34 cellular contexts compared by ENCODE assay signal in genomic region chr16:72084445-72084844, GRCh38. TPM values are rescaled to one million over a fixed set of nuclear protein-coding genes. Genes with fewer than 3 reads are reported as not detected.
"Had no signal": no experiment of that assay in that cellular context is flagged by ENCODE, and none has a peak within 500 bp of the region (broad histone marks: within the 10 kb centered on the region; RNA-seq: fewer than 3 reads in every experiment).

No MANE protein-coding gene starts in this region.

- H3K27ac Mint-ChIP-seq: activated CD4-positive, alpha-beta memory T cell treated with anti-CD3 and anti-CD28 coated beads for 36 hours; activated CD4-positive, alpha-beta T cell treated with anti-CD3 and anti-CD28 coated beads for 36 hours; activated CD4-positive, alpha-beta T cell treated with anti-CD3 and anti-CD28 coated beads, Interleukin-2, amount 10 ng/mL, durations not matched to agents 24 days and 14 days; activated CD8-positive, alpha-beta memory T cell treated with anti-CD3 and anti-CD28 coated beads, Interleukin-2, amount 10 ng/mL, durations not matched to agents 7 days and 5 days; activated CD8-positive, alpha-beta T cell treated with anti-CD3 and anti-CD28 coated beads, Interleukin-2, amount 10 ng/mL, durations not matched to agents 7 days and 5 days; activated naive CD4-positive, alpha-beta T cell treated with anti-CD3 and anti-CD28 coated beads, Interleukin-2, amount 10 ng/mL, durations not matched to agents 7 days and 5 days; activated naive CD4-positive, alpha-beta T cell treated with anti-CD3 and anti-CD28 coated beads, Interleukin-2, amount 50 U/mL, for 72 hours; activated naive CD8-positive, alpha-beta T cell treated with anti-CD3 and anti-CD28 coated beads, Interleukin-2, amount 10 ng/mL, durations not matched to agents 7 days and 5 days; brain had no signal

- DNase-seq: activated CD4-positive, alpha-beta memory T cell treated with anti-CD3 and anti-CD28 coated beads for 36 hours; activated CD4-positive, alpha-beta T cell treated with anti-CD3 and anti-CD28 coated beads for 36 hours; activated CD4-positive, alpha-beta T cell treated with anti-CD3 and anti-CD28 coated beads, Interleukin-2, amount 10 ng/mL, durations not matched to agents 24 days and 14 days; activated CD4-positive, CD25-positive, alpha-beta regulatory T cell; activated CD4-positive, CD25-positive, alpha-beta regulatory T cell treated with anti-CD3 and anti-CD28 coated beads, Interleukin-2, amount 50 U/mL, for 72 hours; activated CD8-positive, alpha-beta memory T cell treated with anti-CD3 and anti-CD28 coated beads, Interleukin-2, amount 10 ng/mL, durations not matched to agents 7 days and 5 days; activated CD8-positive, alpha-beta memory T cell treated with anti-CD3 and anti-CD28 coated beads, Interleukin-2, amount 50 U/mL, for 4 hours; activated CD8-positive, alpha-beta T cell treated with anti-CD3 and anti-CD28 coated beads, Interleukin-2, amount 10 ng/mL, durations not matched to agents 7 days and 5 days; activated gamma-delta T cell; activated naive CD4-positive, alpha-beta T cell; activated naive CD4-positive, alpha-beta T cell treated with anti-CD3 and anti-CD28 coated beads, Interleukin-2, amount 10 ng/mL, durations not matched to agents 7 days and 5 days; activated naive CD8-positive, alpha-beta T cell treated with anti-CD3 and anti-CD28 coated beads, Interleukin-2, amount 10 ng/mL, durations not matched to agents 7 days and 5 days; activated T-cell treated with anti-CD3 and anti-CD28 coated beads, Interleukin-2, amount 50 U/mL, for 1 hour; activated T-cell treated with anti-CD3 and anti-CD28 coated beads, Interleukin-2, amount 50 U/mL, for 48 hours; central memory CD4-positive, alpha-beta T cell; cerebellar nuclear complex; colonic mucosa; effector CD8-positive, alpha-beta T cell; foreskin keratinocyte; gastrocnemius medialis; glutamatergic neuron; T-helper 2 cell had no signal

- FAIRE-seq: endometrium had no signal

- H3K4me3 Mint-ChIP-seq: activated CD4-positive, alpha-beta memory T cell treated with anti-CD3 and anti-CD28 coated beads for 36 hours; activated CD4-positive, alpha-beta T cell treated with anti-CD3 and anti-CD28 coated beads for 36 hours; activated CD4-positive, alpha-beta T cell treated with anti-CD3 and anti-CD28 coated beads, Interleukin-2, amount 10 ng/mL, durations not matched to agents 24 days and 14 days; activated CD8-positive, alpha-beta memory T cell treated with anti-CD3 and anti-CD28 coated beads, Interleukin-2, amount 10 ng/mL, durations not matched to agents 7 days and 5 days; activated CD8-positive, alpha-beta T cell treated with anti-CD3 and anti-CD28 coated beads, Interleukin-2, amount 10 ng/mL, durations not matched to agents 7 days and 5 days; activated naive CD4-positive, alpha-beta T cell treated with anti-CD3 and anti-CD28 coated beads, Interleukin-2, amount 10 ng/mL, durations not matched to agents 7 days and 5 days; activated naive CD8-positive, alpha-beta T cell treated with anti-CD3 and anti-CD28 coated beads, Interleukin-2, amount 10 ng/mL, durations not matched to agents 7 days and 5 days; brain had no signal

- H3K9me3 ChIP-seq: ascending aorta, breast epithelium, colonic mucosa, gastrocnemius medialis had no signal

- H3K4me1 ChIP-seq: ascending aorta, breast epithelium, colonic mucosa, esophagus muscularis mucosa, foreskin keratinocyte, gastrocnemius medialis had no signal

- H3K4me1 Mint-ChIP-seq: activated CD4-positive, alpha-beta T cell treated with anti-CD3 and anti-CD28 coated beads for 36 hours; activated CD8-positive, alpha-beta memory T cell treated with anti-CD3 and anti-CD28 coated beads, Interleukin-2, amount 10 ng/mL, durations not matched to agents 7 days and 5 days; activated naive CD4-positive, alpha-beta T cell treated with anti-CD3 and anti-CD28 coated beads, Interleukin-2, amount 10 ng/mL, durations not matched to agents 7 days and 5 days; activated naive CD8-positive, alpha-beta T cell treated with anti-CD3 and anti-CD28 coated beads, Interleukin-2, amount 10 ng/mL, durations not matched to agents 7 days and 5 days; brain had no signal

- H3K27me3 ChIP-seq: ascending aorta, breast epithelium, cardiac muscle cell, colonic mucosa, esophagus muscularis mucosa, foreskin keratinocyte, gastrocnemius medialis, heart left ventricle had no signal

- H3K27me3 Mint-ChIP-seq: activated CD4-positive, alpha-beta memory T cell treated with anti-CD3 and anti-CD28 coated beads for 36 hours; activated CD4-positive, alpha-beta T cell treated with anti-CD3 and anti-CD28 coated beads for 36 hours; activated CD4-positive, alpha-beta T cell treated with anti-CD3 and anti-CD28 coated beads, Interleukin-2, amount 10 ng/mL, durations not matched to agents 24 days and 14 days; activated CD8-positive, alpha-beta memory T cell treated with anti-CD3 and anti-CD28 coated beads, Interleukin-2, amount 10 ng/mL, durations not matched to agents 7 days and 5 days; activated naive CD4-positive, alpha-beta T cell treated with anti-CD3 and anti-CD28 coated beads, Interleukin-2, amount 10 ng/mL, durations not matched to agents 7 days and 5 days; activated naive CD8-positive, alpha-beta T cell treated with anti-CD3 and anti-CD28 coated beads, Interleukin-2, amount 10 ng/mL, durations not matched to agents 7 days and 5 days; brain had no signal

- H3K4me3 ChIP-seq: ascending aorta, breast epithelium, cardiac muscle cell, colonic mucosa, esophagus muscularis mucosa, gastrocnemius medialis, heart left ventricle had no signal

- ATAC-seq: activated CD4-positive, alpha-beta T cell treated with anti-CD3 and anti-CD28 coated beads for 36 hours; activated CD8-positive, alpha-beta memory T cell treated with anti-CD3 and anti-CD28 coated beads, Interleukin-2, amount 10 ng/mL, durations not matched to agents 7 days and 5 days; activated CD8-positive, alpha-beta T cell treated with anti-CD3 and anti-CD28 coated beads, Interleukin-2, amount 10 ng/mL, durations not matched to agents 7 days and 5 days; activated naive CD4-positive, alpha-beta T cell treated with anti-CD3 and anti-CD28 coated beads, Interleukin-2, amount 50 U/mL, for 72 hours; foreskin keratinocyte; gastrocnemius medialis had no signal

- H3K27ac ChIP-seq: ascending aorta, breast epithelium, cardiac muscle cell, colonic mucosa, esophagus muscularis mucosa, foreskin keratinocyte, gastrocnemius medialis had no signal

RNA-seq across cellular contexts. Expression of gene HPR, which starts 21.4 kb away (rescaled TPM):
- total RNA-seq: activated CD4-positive, alpha-beta memory T cell treated with anti-CD3 and anti-CD28 coated beads for 36 hours; activated CD4-positive, alpha-beta T cell treated with anti-CD3 and anti-CD28 coated beads for 36 hours; activated CD4-positive, alpha-beta T cell treated with anti-CD3 and anti-CD28 coated beads, Interleukin-2, amount 10 ng/mL, durations not matched to agents 24 days and 14 days; activated CD8-positive, alpha-beta memory T cell treated with anti-CD3 and anti-CD28 coated beads for 36 hours; activated CD8-positive, alpha-beta memory T cell treated with anti-CD3 and anti-CD28 coated beads, Interleukin-2, amount 10 ng/mL, durations not matched to agents 7 days and 5 days; activated CD8-positive, alpha-beta T cell treated with anti-CD3 and anti-CD28 coated beads, Interleukin-2, amount 10 ng/mL, durations not matched to agents 7 days and 5 days; activated naive CD4-positive, alpha-beta T cell treated with anti-CD3 and anti-CD28 coated beads, Interleukin-2, amount 50 U/mL, for 72 hours; activated naive CD8-positive, alpha-beta T cell treated with anti-CD3 and anti-CD28 coated beads, Interleukin-2, amount 10 ng/mL, durations not matched to agents 7 days and 5 days; cardiac muscle cell; dermis microvascular lymphatic vessel endothelial cell; epithelial cell of proximal tubule; foreskin keratinocyte; T-helper 1 cell treated with Interleukin-12 subunit alpha and Interleukin-12 subunit beta and Interleukin-4 antibody, amounts not matched to agents 30 ng/mL and 1 ng/mL, for 36 hours had no signal
- polyA plus RNA-seq: cardiac muscle cell, foreskin keratinocyte had no signal

RNA-seq across cellular contexts. Expression of gene HP, which starts 30.1 kb away (rescaled TPM):
- total RNA-seq: activated CD4-positive, alpha-beta memory T cell treated with anti-CD3 and anti-CD28 coated beads for 36 hours; activated CD4-positive, alpha-beta T cell treated with anti-CD3 and anti-CD28 coated beads for 36 hours; activated CD4-positive, alpha-beta T cell treated with anti-CD3 and anti-CD28 coated beads, Interleukin-2, amount 10 ng/mL, durations not matched to agents 24 days and 14 days; activated CD8-positive, alpha-beta memory T cell treated with anti-CD3 and anti-CD28 coated beads for 36 hours; activated CD8-positive, alpha-beta memory T cell treated with anti-CD3 and anti-CD28 coated beads, Interleukin-2, amount 10 ng/mL, durations not matched to agents 7 days and 5 days; activated CD8-positive, alpha-beta T cell treated with anti-CD3 and anti-CD28 coated beads, Interleukin-2, amount 10 ng/mL, durations not matched to agents 7 days and 5 days; activated naive CD4-positive, alpha-beta T cell treated with anti-CD3 and anti-CD28 coated beads, Interleukin-2, amount 50 U/mL, for 72 hours; activated naive CD8-positive, alpha-beta T cell treated with anti-CD3 and anti-CD28 coated beads, Interleukin-2, amount 10 ng/mL, durations not matched to agents 7 days and 5 days; cardiac muscle cell; dermis microvascular lymphatic vessel endothelial cell; epithelial cell of proximal tubule; foreskin keratinocyte; T-helper 1 cell treated with Interleukin-12 subunit alpha and Interleukin-12 subunit beta and Interleukin-4 antibody, amounts not matched to agents 30 ng/mL and 1 ng/mL, for 36 hours had no signal
- polyA plus RNA-seq: foreskin keratinocyte had no signal
